12 cellular contexts compared by ENCODE assay signal in the genomic region with DNA sequence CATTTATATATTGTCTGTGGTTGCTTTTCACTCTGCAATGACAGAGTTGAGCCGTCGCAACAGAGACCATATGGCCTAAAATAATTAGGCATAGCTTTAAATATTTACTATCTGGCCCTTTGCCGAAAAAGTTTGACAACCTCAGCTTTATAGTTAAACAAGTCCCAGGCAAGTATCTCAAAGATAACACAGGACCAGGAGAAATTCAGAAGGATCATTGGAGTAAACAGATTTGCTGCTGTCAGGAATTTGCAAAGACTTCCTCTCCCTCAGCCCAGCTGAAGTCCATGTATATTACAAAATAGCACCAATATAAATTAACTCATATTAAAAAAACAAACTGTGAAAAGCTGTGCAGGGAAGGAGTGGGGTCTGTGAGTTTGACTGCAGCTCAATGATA. TPM values are rescaled to one million over a fixed set of nuclear protein-coding genes. Genes with fewer than 3 reads are reported as not detected.
DNase-seq lines count a peak whose midpoint lies in the region; TF ChIP-seq lines count a peak whose summit lies in the region.
"Had no signal": no experiment of that assay in that cellular context is flagged by ENCODE, and none has a peak within 500 bp of the region (broad histone marks: within the 10 kb centered on the region; RNA-seq: fewer than 3 reads in every experiment).

No MANE protein-coding gene starts in this region.

- no peaks in the 10 kb centered on the region for H3K27me3 Mint-ChIP-seq in nephron (ENCODE audit: low read depth)

- H3K27me3 ChIP-seq in effector memory CD4-positive, alpha-beta T cell (replicated peaks; ENCODE audit: control insufficient read depth, insufficient read depth, low read length, poor library complexity, severe bottlenecking) = no peaks in the 10 kb centered on the region

- intact Hi-C loops in posterior vena cava (cut with DNase I) = no loop called here

- no peak for TF ChIP-seq CTCF in nephron (IDR thresholded peaks at IDR 0.05; ENCODE audit: unreplicated experiment in 3 of 3)

- H3K27ac Mint-ChIP-seq in nephron = peak overlapping the region; percentile 66 to 84 (median 82)

- no peaks in the 10 kb centered on the region for H3K9me3 ChIP-seq in effector memory CD4-positive, alpha-beta T cell (ENCODE audit: control insufficient read depth, low read length)
- H3K9me3 ChIP-seq: Caco-2, HAP-1 had no signal

- no peaks in the 10 kb centered on the region for H3K9me3 Mint-ChIP-seq in nephron
- H3K9me3 Mint-ChIP-seq: CD14-positive monocyte; CD8-positive, alpha-beta memory T cell had no signal

- H3K4me1 Mint-ChIP-seq in nephron = peaks cover 28% of the 10 kb centered on the region

- H3K36me3 Mint-ChIP-seq in nephron (ENCODE audit: low read depth) = peaks cover 53% of the 10 kb centered on the region
- H3K36me3 Mint-ChIP-seq: CD8-positive, alpha-beta memory T cell had no signal

- no peak overlapping the region for H3K4me3 Mint-ChIP-seq in nephron
- H3K4me3 Mint-ChIP-seq: CD14-positive monocyte; CD8-positive, alpha-beta memory T cell had no signal

- DNase-seq in DMS 273 treated with DMSO at 0.1 percent for 48 hours (lab: John Stamatoyannopoulos, UW) (peak; percentile 39), NCI-H1694 treated with DMSO at 0.1 percent for 48 hours (lab: John Stamatoyannopoulos, UW) (peak; percentile 63), amniotic epithelial cell (ENCODE audit: low read depth) (peak; percentile 8), posterior vena cava (ENCODE audit: low spot score) (no peak), AG08395 (ENCODE audit: low spot score) (no peak), NCI-H446 treated with DMSO at 0.1 percent for 48 hours (lab: John Stamatoyannopoulos, UW) (no peak)
- no peak for DNase-seq in effector memory CD4-positive, alpha-beta T cell
- DNase-seq: Caco-2; CD8-positive, alpha-beta memory T cell had no signal

- H3K4me3 ChIP-seq in effector memory CD4-positive, alpha-beta T cell (ENCODE audit: insufficient read depth, low read depth, low read length, poor library complexity, severe bottlenecking) = no peak overlapping the region
- H3K4me3 ChIP-seq: HAP-1 had no signal

- H3K27ac ChIP-seq in effector memory CD4-positive, alpha-beta T cell (ENCODE audit: insufficient read depth, low read length, poor library complexity, severe bottlenecking) = no peak overlapping the region

- no peaks in the 10 kb centered on the region for H3K4me1 ChIP-seq in effector memory CD4-positive, alpha-beta T cell (ENCODE audit: control insufficient read depth, insufficient read depth, low read length, poor library complexity, severe bottlenecking)
- H3K4me1 ChIP-seq: Caco-2, HAP-1 had no signal

- no peaks in the 10 kb centered on the region for H3K36me3 ChIP-seq in effector memory CD4-positive, alpha-beta T cell (ENCODE audit: control insufficient read depth, insufficient read depth, low read length)

RNA-seq across cellular contexts. Expression of a gene that starts 34.3 kb away (rescaled TPM):
- 100 to 1,000 TPM; 122 to 189 TPM for total RNA-seq in posterior vena cava

Comparison
In these comparisons a context has a peak if more than half of its experiments do, and no peak if none do; other contexts are left out.
1. DNase-seq: peak in DMS 273 treated with DMSO at 0.1 percent for 48 hours (single experiment), NCI-H1694 treated with DMSO at 0.1 percent for 48 hours (single experiment) and amniotic epithelial cell (single experiment); none in effector memory CD4-positive, alpha-beta T cell (0 of 3), posterior vena cava (single experiment), AG08395 (single experiment) and NCI-H446 treated with DMSO at 0.1 percent for 48 hours (single experiment).